In genomic region chr20:62043131-62043914, GRCh38 we compare ENCODE assay signal across 1 cellular context.
A peak's percentile ranks its signal among the peaks of the same experiment; 100 is the strongest.
TF ChIP-seq lines count a peak whose summit lies in the region.

No MANE protein-coding gene starts in this region.

TF ChIP-seq in HepG2, 621 proteins besides CTCF, POLR2A, EP300 and RAD21 (continued from another document and continues in another):
- TF ChIP-seq HOXA3 (CRISPR knock-in tag; IDR thresholded peaks at IDR 0.05) (peak; percentile 92), ZNF503 (CRISPR knock-in tag; IDR thresholded peaks at IDR 0.05) (peak; percentile 64; the same call in 1 of the 2 replicates), ARNTL (CRISPR knock-in tag; IDR thresholded peaks at IDR 0.05) (no peak), GATAD2A (CRISPR knock-in tag; IDR thresholded peaks at IDR 0.05) (peak; percentile 94), REPIN1 (CRISPR knock-in tag; IDR thresholded peaks at IDR 0.05; ENCODE audit: borderline replicate concordance, low read depth) (peak; percentile 23; the same call in 1 of the 2 replicates), ZNF543 (CRISPR knock-in tag; IDR thresholded peaks at IDR 0.05) (peak; percentile 55; the same call in 1 of the 2 replicates), FOXO1 (CRISPR knock-in tag; IDR thresholded peaks at IDR 0.05) (no peak; the same call in 1 of the 2 replicates), MATR3 (CRISPR knock-in tag; IDR thresholded peaks at IDR 0.05) (no peak), ZNF687 (CRISPR knock-in tag; IDR thresholded peaks at IDR 0.05) (peak; percentile 58), ZSCAN20 (CRISPR knock-in tag; IDR thresholded peaks at IDR 0.05; ENCODE audit: borderline replicate concordance) (no peak), MAFG (CRISPR knock-in tag; IDR thresholded peaks at IDR 0.05) (no peak), RAD51 (IDR thresholded peaks at IDR 0.05; ENCODE audit: borderline replicate concordance) (no peak), POLR2AphosphoS2 (IDR thresholded peaks at IDR 0.05; ENCODE audit: low read depth, low read length) (no peak), IKZF4 (CRISPR knock-in tag; IDR thresholded peaks at IDR 0.05; ENCODE audit: borderline replicate concordance, low read depth, not compliant biosample characterization) (no peak), NFE2L2 (IDR thresholded peaks at IDR 0.05; ENCODE audit: low read length) (no peak), ARNT2 (CRISPR knock-in tag; IDR thresholded peaks at IDR 0.05; ENCODE audit: low read depth) (peak; percentile 71), PRDM4 (CRISPR knock-in tag; IDR thresholded peaks at IDR 0.05; ENCODE audit: borderline replicate concordance) (no peak), SMAD1 (CRISPR knock-in tag; IDR thresholded peaks at IDR 0.05; ENCODE audit: borderline replicate concordance, low read depth) (no peak; the same call in 1 of the 2 replicates), RFX3 (CRISPR knock-in tag; IDR thresholded peaks at IDR 0.05) (no peak), ZNF746 (CRISPR knock-in tag; IDR thresholded peaks at IDR 0.05) (0 out of 2 replicates have a peak, but pooled peaks have one; percentile 39), ZNF468 (CRISPR knock-in tag; IDR thresholded peaks at IDR 0.05) (no peak), ZNF709 (CRISPR knock-in tag; IDR thresholded peaks at IDR 0.05) (no peak), KAT8 (CRISPR knock-in tag; IDR thresholded peaks at IDR 0.05) (peak; percentile 67), ZKSCAN8 (CRISPR knock-in tag; IDR thresholded peaks at IDR 0.05; ENCODE audit: borderline replicate concordance) (peak; percentile 86; the same call in 1 of the 2 replicates), NFE2 (CRISPR knock-in tag; IDR thresholded peaks at IDR 0.05) (no peak), KLF15 (CRISPR knock-in tag; IDR thresholded peaks at IDR 0.05; ENCODE audit: borderline replicate concordance) (no peak), ZNF24 (IDR thresholded peaks at IDR 0.05) (no peak), ZKSCAN1 (IDR thresholded peaks at IDR 0.05; ENCODE audit: low read length) (no peak), KAT2B (IDR thresholded peaks at IDR 0.05; ENCODE audit: borderline replicate concordance, low read depth, low read length) (no peak), ZSCAN12 (CRISPR knock-in tag; IDR thresholded peaks at IDR 0.05) (no peak), SSRP1 (CRISPR knock-in tag; IDR thresholded peaks at IDR 0.05) (no peak), CEBPZ (IDR thresholded peaks at IDR 0.05; ENCODE audit: low read length) (no peak), ZNF773 (CRISPR knock-in tag; IDR thresholded peaks at IDR 0.05; ENCODE audit: borderline replicate concordance) (no peak), ZNF816 (CRISPR knock-in tag; IDR thresholded peaks at IDR 0.05; ENCODE audit: borderline replicate concordance) (no peak), NCOR1 (IDR thresholded peaks at IDR 0.05; ENCODE audit: borderline replicate concordance, low read length) (peak; percentile 92; the same call in 1 of the 2 replicates), NFKBIZ (CRISPR knock-in tag; IDR thresholded peaks at IDR 0.05) (no peak)
- TF ChIP-seq, protein P1, sequence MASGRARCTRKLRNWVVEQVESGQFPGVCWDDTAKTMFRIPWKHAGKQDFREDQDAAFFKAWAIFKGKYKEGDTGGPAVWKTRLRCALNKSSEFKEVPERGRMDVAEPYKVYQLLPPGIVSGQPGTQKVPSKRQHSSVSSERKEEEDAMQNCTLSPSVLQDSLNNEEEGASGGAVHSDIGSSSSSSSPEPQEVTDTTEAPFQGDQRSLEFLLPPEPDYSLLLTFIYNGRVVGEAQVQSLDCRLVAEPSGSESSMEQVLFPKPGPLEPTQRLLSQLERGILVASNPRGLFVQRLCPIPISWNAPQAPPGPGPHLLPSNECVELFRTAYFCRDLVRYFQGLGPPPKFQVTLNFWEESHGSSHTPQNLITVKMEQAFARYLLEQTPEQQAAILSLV (CRISPR knock-in tag; IDR thresholded peaks at IDR 0.05; ENCODE audit: borderline replicate concordance), result no peak
- TF ChIP-seq, protein P2, sequence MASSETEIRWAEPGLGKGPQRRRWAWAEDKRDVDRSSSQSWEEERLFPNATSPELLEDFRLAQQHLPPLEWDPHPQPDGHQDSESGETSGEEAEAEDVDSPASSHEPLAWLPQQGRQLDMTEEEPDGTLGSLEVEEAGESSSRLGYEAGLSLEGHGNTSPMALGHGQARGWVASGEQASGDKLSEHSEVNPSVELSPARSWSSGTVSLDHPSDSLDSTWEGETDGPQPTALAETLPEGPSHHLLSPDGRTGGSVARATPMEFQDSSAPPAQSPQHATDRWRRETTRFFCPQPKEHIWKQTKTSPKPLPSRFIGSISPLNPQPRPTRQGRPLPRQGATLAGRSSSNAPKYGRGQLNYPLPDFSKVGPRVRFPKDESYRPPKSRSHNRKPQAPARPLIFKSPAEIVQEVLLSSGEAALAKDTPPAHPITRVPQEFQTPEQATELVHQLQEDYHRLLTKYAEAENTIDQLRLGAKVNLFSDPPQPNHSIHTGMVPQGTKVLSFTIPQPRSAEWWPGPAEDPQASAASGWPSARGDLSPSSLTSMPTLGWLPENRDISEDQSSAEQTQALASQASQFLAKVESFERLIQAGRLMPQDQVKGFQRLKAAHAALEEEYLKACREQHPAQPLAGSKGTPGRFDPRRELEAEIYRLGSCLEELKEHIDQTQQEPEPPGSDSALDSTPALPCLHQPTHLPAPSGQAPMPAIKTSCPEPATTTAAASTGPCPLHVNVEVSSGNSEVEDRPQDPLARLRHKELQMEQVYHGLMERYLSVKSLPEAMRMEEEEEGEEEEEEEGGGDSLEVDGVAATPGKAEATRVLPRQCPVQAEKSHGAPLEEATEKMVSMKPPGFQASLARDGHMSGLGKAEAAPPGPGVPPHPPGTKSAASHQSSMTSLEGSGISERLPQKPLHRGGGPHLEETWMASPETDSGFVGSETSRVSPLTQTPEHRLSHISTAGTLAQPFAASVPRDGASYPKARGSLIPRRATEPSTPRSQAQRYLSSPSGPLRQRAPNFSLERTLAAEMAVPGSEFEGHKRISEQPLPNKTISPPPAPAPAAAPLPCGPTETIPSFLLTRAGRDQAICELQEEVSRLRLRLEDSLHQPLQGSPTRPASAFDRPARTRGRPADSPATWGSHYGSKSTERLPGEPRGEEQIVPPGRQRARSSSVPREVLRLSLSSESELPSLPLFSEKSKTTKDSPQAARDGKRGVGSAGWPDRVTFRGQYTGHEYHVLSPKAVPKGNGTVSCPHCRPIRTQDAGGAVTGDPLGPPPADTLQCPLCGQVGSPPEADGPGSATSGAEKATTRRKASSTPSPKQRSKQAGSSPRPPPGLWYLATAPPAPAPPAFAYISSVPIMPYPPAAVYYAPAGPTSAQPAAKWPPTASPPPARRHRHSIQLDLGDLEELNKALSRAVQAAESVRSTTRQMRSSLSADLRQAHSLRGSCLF (CRISPR knock-in tag; IDR thresholded peaks at IDR 0.05; ENCODE audit: borderline replicate concordance), result no peak
- TF ChIP-seq, protein P3, sequence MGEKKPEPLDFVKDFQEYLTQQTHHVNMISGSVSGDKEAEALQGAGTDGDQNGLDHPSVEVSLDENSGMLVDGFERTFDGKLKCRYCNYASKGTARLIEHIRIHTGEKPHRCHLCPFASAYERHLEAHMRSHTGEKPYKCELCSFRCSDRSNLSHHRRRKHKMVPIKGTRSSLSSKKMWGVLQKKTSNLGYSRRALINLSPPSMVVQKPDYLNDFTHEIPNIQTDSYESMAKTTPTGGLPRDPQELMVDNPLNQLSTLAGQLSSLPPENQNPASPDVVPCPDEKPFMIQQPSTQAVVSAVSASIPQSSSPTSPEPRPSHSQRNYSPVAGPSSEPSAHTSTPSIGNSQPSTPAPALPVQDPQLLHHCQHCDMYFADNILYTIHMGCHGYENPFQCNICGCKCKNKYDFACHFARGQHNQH (CRISPR knock-in tag; IDR thresholded peaks at IDR 0.05), result peak; percentile 82
- TF ChIP-seq, protein P4, sequence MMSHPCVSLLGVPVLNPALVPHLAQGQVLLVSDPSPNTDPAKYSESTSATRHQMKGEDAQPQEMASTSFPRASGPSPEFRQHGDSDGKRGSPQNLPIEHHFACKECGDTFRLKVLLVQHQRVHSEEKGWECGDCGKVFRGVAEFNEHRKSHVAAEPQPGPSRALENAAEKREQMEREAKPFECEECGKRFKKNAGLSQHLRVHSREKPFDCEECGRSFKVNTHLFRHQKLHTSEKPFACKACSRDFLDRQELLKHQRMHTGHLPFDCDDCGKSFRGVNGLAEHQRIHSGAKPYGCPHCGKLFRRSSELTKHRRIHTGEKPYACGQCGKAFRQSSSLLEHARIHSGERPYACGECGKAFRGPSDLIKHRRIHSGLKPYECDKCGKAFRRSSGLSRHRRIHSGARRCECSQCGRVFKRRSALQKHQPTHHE (CRISPR knock-in tag; IDR thresholded peaks at IDR 0.05; ENCODE audit: borderline replicate concordance), result no peak
